ENCODE assay signal across 8 cellular contexts in the genomic region with DNA sequence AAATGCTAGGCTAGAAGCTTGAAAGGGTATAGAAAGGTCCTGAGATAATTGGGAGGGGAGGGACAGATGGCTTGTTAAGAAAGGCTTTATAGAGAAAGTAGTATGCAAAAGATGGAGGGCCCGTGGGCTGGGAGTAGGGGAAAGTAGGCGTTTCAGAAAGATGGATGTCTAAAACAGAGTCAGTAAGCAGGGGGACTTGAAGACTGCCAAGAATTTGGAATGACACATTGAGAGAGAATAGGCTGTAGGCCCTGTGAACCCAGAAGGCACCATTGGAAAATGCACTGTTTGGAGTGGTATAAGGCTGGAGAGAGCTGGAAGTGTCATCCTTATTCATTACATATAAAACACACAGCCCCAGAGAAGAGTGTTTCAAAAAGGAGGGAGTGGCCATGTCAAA. TPM values are rescaled to one million over a fixed set of nuclear protein-coding genes. Genes with fewer than 3 reads are reported as not detected.
A peak's percentile ranks its signal among the peaks of the same experiment; 100 is the strongest.
DNase-seq lines count a peak whose midpoint lies in the region; ATAC-seq, FAIRE-seq and TF ChIP-seq lines count a peak whose summit lies in the region.

No MANE protein-coding gene starts in this region.

- FAIRE-seq in small intestine (lab: Jason Lieb, UNC), result no peak
- FAIRE-seq in HTR-8/SVneo (lab: Jason Lieb, UNC), result no peak

- no peaks in the 10 kb centered on the region for H3K27me3 ChIP-seq in HL-60 (ENCODE audit: insufficient read depth, poor library complexity, severe bottlenecking)
- H3K27me3 ChIP-seq in small intestine (ENCODE audit: control insufficient read depth in 2 of 2, insufficient read depth in 2 of 2, low read length in 2 of 2), result no peaks in the 10 kb centered on the region

- no peaks in the 10 kb centered on the region for H3K9me3 ChIP-seq in small intestine (ENCODE audit: control insufficient read depth, low read depth)

- peaks cover 0 to 11% of the 10 kb centered on the region in 2 donors for H3K4me1 ChIP-seq in small intestine (ENCODE audit: control insufficient read depth in 2 of 2, insufficient read depth in 1 of 2, low read depth in 1 of 2, low read length in 1 of 2)

- no peak for ATAC-seq in GM21447 (IDR thresholded peaks at IDR 0.05; ENCODE audit: unreplicated experiment)

- TF ChIP-seq CTCF in C4-2B (conservative IDR thresholded peaks at IDR 0.05) (no peak), HL-60 (IDR thresholded peaks at IDR 0.05; ENCODE audit: insufficient read depth, low read length) (no peak)

- peaks cover 50% of the 10 kb centered on the region for H3K4me1 Mint-ChIP-seq in activated T-helper 1 cell treated with anti-CD3 and anti-CD28 coated beads, Interleukin-12 subunit alpha, Interleukin-12 subunit beta, Interleukin-2, Interleukin-4 antibody, amounts not matched to agents 30 ng/mL and 10 ng/mL and 1 ng/mL, durations not matched to agents 14 hours and 24 hours and 36 hours (ENCODE audit: low read depth)

- peaks cover 22% of the 10 kb centered on the region for H3K36me3 Mint-ChIP-seq in activated T-helper 1 cell treated with anti-CD3 and anti-CD28 coated beads, Interleukin-12 subunit alpha, Interleukin-12 subunit beta, Interleukin-2, Interleukin-4 antibody, amounts not matched to agents 30 ng/mL and 10 ng/mL and 1 ng/mL, durations not matched to agents 14 hours and 24 hours and 36 hours (ENCODE audit: low read depth)

- H3K9me3 Mint-ChIP-seq in activated T-helper 1 cell treated with anti-CD3 and anti-CD28 coated beads, Interleukin-12 subunit alpha, Interleukin-12 subunit beta, Interleukin-2, Interleukin-4 antibody, amounts not matched to agents 30 ng/mL and 10 ng/mL and 1 ng/mL, durations not matched to agents 14 hours and 24 hours and 36 hours, result no peaks in the 10 kb centered on the region

- peak overlapping the region; percentile 91 for H3K4me3 ChIP-seq in HL-60 (replicated peaks; ENCODE audit: insufficient read depth, low read length)
- H3K4me3 ChIP-seq in small intestine (ENCODE audit: low read depth in 1 of 2, low read length in 2 of 2), result peak overlapping the region; percentile 68 to 87

- H3K27ac ChIP-seq in C4-2B (peak overlapping the region; percentile 97; the same call in 1 of the 2 replicates), HL-60 (replicated peaks) (peak overlapping the region; percentile 100), small intestine (ENCODE audit: low read depth in 1 of 2, low read length in 1 of 2) (no peak overlapping the region)

- H3K4me3 Mint-ChIP-seq in activated T-helper 1 cell treated with anti-CD3 and anti-CD28 coated beads, Interleukin-12 subunit alpha, Interleukin-12 subunit beta, Interleukin-2, Interleukin-4 antibody, amounts not matched to agents 30 ng/mL and 10 ng/mL and 1 ng/mL, durations not matched to agents 14 hours and 24 hours and 36 hours, result peak overlapping the region; percentile 97

- H3K36me3 ChIP-seq in small intestine (ENCODE audit: control insufficient read depth in 2 of 2, insufficient read depth in 2 of 2, low read length in 2 of 2), result peaks cover 3 to 6% of the 10 kb centered on the region in 2 donors

- 0 to 2% (median 0%) methylated on average over 2 of the region's 2 CpGs for WGBS in small intestine, 3 donors

- intact Hi-C loops in activated T-helper 1 cell treated with anti-CD3 and anti-CD28 coated beads, Interleukin-12 subunit alpha, Interleukin-12 subunit beta, Interleukin-2, Interleukin-4 antibody, amounts not matched to agents 30 ng/mL and 10 ng/mL and 1 ng/mL, durations not matched to agents 14 hours and 24 hours and 36 hours (cut with micrococcal nuclease), result loop anchor here (2.0 to 5.0 kb wide), 3 partner anchors 19 to 311 kb away; partner anchors contain the start of gene SPIRE1

- H3K27me3 Mint-ChIP-seq in activated T-helper 1 cell treated with anti-CD3 and anti-CD28 coated beads, Interleukin-12 subunit alpha, Interleukin-12 subunit beta, Interleukin-2, Interleukin-4 antibody, amounts not matched to agents 30 ng/mL and 10 ng/mL and 1 ng/mL, durations not matched to agents 14 hours and 24 hours and 36 hours (ENCODE audit: insufficient read depth), result no peaks in the 10 kb centered on the region

- DNase-seq in HL-60 (ENCODE audit: low read depth in 1 of 2, low spot score in 1 of 2), result no peak
- no peak for DNase-seq in activated T-helper 1 cell treated with anti-CD3 and anti-CD28 coated beads, Interleukin-12 subunit alpha, Interleukin-12 subunit beta, Interleukin-2, Interleukin-4 antibody, amounts not matched to agents 30 ng/mL and 10 ng/mL and 1 ng/mL, durations not matched to agents 14 hours and 24 hours and 36 hours (ENCODE audit: low spot score)
- DNase-seq in hepatic stellate cell (ENCODE audit: low spot score), result peak; percentile 62
- DNase-seq in small intestine, result no peak
- no peak for DNase-seq in HTR-8/SVneo (ENCODE audit: insufficient read length, low spot score)
- no peak for DNase-seq in NCI-H2029 treated with DMSO at 0.1 percent for 48 hours (lab: John Stamatoyannopoulos, UW)

- H3K27ac Mint-ChIP-seq in activated T-helper 1 cell treated with anti-CD3 and anti-CD28 coated beads, Interleukin-12 subunit alpha, Interleukin-12 subunit beta, Interleukin-2, Interleukin-4 antibody, amounts not matched to agents 30 ng/mL and 10 ng/mL and 1 ng/mL, durations not matched to agents 14 hours and 24 hours and 36 hours, result peak overlapping the region; percentile 92

RNA-seq across cellular contexts. Expression of gene PSMG2, which starts 0.9 kb away (rescaled TPM):
- total RNA-seq in activated T-helper 1 cell treated with anti-CD3 and anti-CD28 coated beads, Interleukin-12 subunit alpha, Interleukin-12 subunit beta, Interleukin-2, Interleukin-4 antibody, amounts not matched to agents 30 ng/mL and 10 ng/mL and 1 ng/mL, durations not matched to agents 14 hours and 24 hours and 36 hours, result 113 and 118 TPM in 2 replicates
- polyA plus RNA-seq in small intestine, result 10 to 100 TPM; 76.5 to 83.2 (median 78.4) TPM

RNA-seq across cellular contexts. Expression of gene CEP76, which starts 1.2 kb away (rescaled TPM):
- total RNA-seq in activated T-helper 1 cell treated with anti-CD3 and anti-CD28 coated beads, Interleukin-12 subunit alpha, Interleukin-12 subunit beta, Interleukin-2, Interleukin-4 antibody, amounts not matched to agents 30 ng/mL and 10 ng/mL and 1 ng/mL, durations not matched to agents 14 hours and 24 hours and 36 hours, result 16.1 and 17.5 TPM in 2 replicates
- 1 to 10 TPM; 2.7 to 5.7 (median 4.3) TPM for polyA plus RNA-seq in small intestine

RNA-seq across cellular contexts. Expression of gene SPIRE1, which starts 45.8 kb away (rescaled TPM):
- total RNA-seq in activated T-helper 1 cell treated with anti-CD3 and anti-CD28 coated beads, Interleukin-12 subunit alpha, Interleukin-12 subunit beta, Interleukin-2, Interleukin-4 antibody, amounts not matched to agents 30 ng/mL and 10 ng/mL and 1 ng/mL, durations not matched to agents 14 hours and 24 hours and 36 hours, result 8.8 and 10.9 TPM in 2 replicates
- polyA plus RNA-seq in small intestine, result 1 to 10 TPM; 1.6 to 2.4 (median 1.9) TPM

Comparison
In these comparisons a context has a peak if more than half of its experiments do, and no peak if none do; other contexts are left out.
1. H3K27ac ChIP-seq: peak in C4-2B (single experiment) and HL-60 (single experiment); none in small intestine (0 of 2).